Comparison of ENCODE assay signal across 19 cellular contexts in genomic region chr6:88047510-88048150, GRCh38. TPM values are rescaled to one million over a fixed set of nuclear protein-coding genes. Genes with fewer than 3 reads are reported as not detected.
"Had no signal": no experiment of that assay in that cellular context is flagged by ENCODE, and none has a peak within 500 bp of the region (broad histone marks: within the 10 kb centered on the region; RNA-seq: fewer than 3 reads in every experiment).

TSS of gene SPACA1 (plus strand) at chr6:88047841. CDS start at chr6:88047906, 65 bp downstream.

- H3K27ac Mint-ChIP-seq: activated CD8-positive, alpha-beta memory T cell treated with anti-CD3 and anti-CD28 coated beads, Interleukin-2, amount 10 ng/mL, durations not matched to agents 7 days and 5 days; activated naive CD8-positive, alpha-beta T cell treated with anti-CD3 and anti-CD28 coated beads, Interleukin-2, amount 10 ng/mL, durations not matched to agents 7 days and 5 days; activated T-cell treated with anti-CD3 and anti-CD28 coated beads, Interleukin-2, amount 50 U/mL, for 24 hours; endodermal cell; T-helper 1 cell treated with Interleukin-12 subunit alpha and Interleukin-12 subunit beta and Interleukin-4 antibody, amounts not matched to agents 30 μg/mL and 1 μg/mL, for 36 hours had no signal

- H3K4me1 ChIP-seq: tibial artery had no signal

- H3K4me3 ChIP-seq: ovary, skin epidermis, tibial artery had no signal

- H3K9me3 Mint-ChIP-seq: activated T-cell treated with anti-CD3 and anti-CD28 coated beads, Interleukin-2, amount 50 U/mL, for 24 hours; neural crest cell; T-helper 1 cell treated with Interleukin-12 subunit alpha and Interleukin-12 subunit beta and Interleukin-4 antibody, amounts not matched to agents 30 μg/mL and 1 μg/mL, for 36 hours had no signal

- DNase-seq: activated CD4-positive, alpha-beta T cell treated with anti-CD3 and anti-CD28 coated beads, Interleukin-2, amount 50 U/mL, for 48 hours; activated CD4-positive, CD25-positive, alpha-beta regulatory T cell; activated CD8-positive, alpha-beta memory T cell treated with anti-CD3 and anti-CD28 coated beads, Interleukin-2, amount 10 ng/mL, durations not matched to agents 7 days and 5 days; activated effector memory CD4-positive, alpha-beta T cell treated with Interleukin-2 at 50 U/mL for 16 hours; activated naive CD8-positive, alpha-beta T cell treated with anti-CD3 and anti-CD28 coated beads, Interleukin-2, amount 10 ng/mL, durations not matched to agents 7 days and 5 days; activated T-cell treated with anti-CD3 and anti-CD28 coated beads, Interleukin-2, amount 50 U/mL, for 24 hours; anterior cingulate cortex; cerebellar nuclear complex; dermis blood vessel endothelial cell; endodermal cell; erythroblast; hypothalamus; ovary; tibial artery had no signal

- H3K4me3 Mint-ChIP-seq: activated CD8-positive, alpha-beta memory T cell treated with anti-CD3 and anti-CD28 coated beads, Interleukin-2, amount 10 ng/mL, durations not matched to agents 7 days and 5 days; activated naive CD8-positive, alpha-beta T cell treated with anti-CD3 and anti-CD28 coated beads, Interleukin-2, amount 10 ng/mL, durations not matched to agents 7 days and 5 days; activated T-cell treated with anti-CD3 and anti-CD28 coated beads, Interleukin-2, amount 50 U/mL, for 24 hours; endodermal cell; neural crest cell; T-helper 1 cell treated with Interleukin-12 subunit alpha and Interleukin-12 subunit beta and Interleukin-4 antibody, amounts not matched to agents 30 μg/mL and 1 μg/mL, for 36 hours had no signal

- H3K36me3 Mint-ChIP-seq: activated naive CD8-positive, alpha-beta T cell treated with anti-CD3 and anti-CD28 coated beads, Interleukin-2, amount 10 ng/mL, durations not matched to agents 7 days and 5 days had no signal

- H3K27me3 ChIP-seq: ovary, tibial artery had no signal

- H3K4me1 Mint-ChIP-seq: activated CD8-positive, alpha-beta memory T cell treated with anti-CD3 and anti-CD28 coated beads, Interleukin-2, amount 10 ng/mL, durations not matched to agents 7 days and 5 days; activated naive CD8-positive, alpha-beta T cell treated with anti-CD3 and anti-CD28 coated beads, Interleukin-2, amount 10 ng/mL, durations not matched to agents 7 days and 5 days; neural crest cell had no signal

- H3K36me3 ChIP-seq: ovary, tibial artery had no signal

- H3K9me3 ChIP-seq: ovary had no signal

- H3K27ac ChIP-seq: ovary, skin epidermis, tibial artery had no signal

RNA-seq across cellular contexts. Expression of gene SPACA1, which starts in this region (rescaled TPM):
- total RNA-seq: activated CD8-positive, alpha-beta memory T cell treated with anti-CD3 and anti-CD28 coated beads, Interleukin-2, amount 10 ng/mL, durations not matched to agents 7 days and 5 days; activated naive CD8-positive, alpha-beta T cell treated with anti-CD3 and anti-CD28 coated beads, Interleukin-2, amount 10 ng/mL, durations not matched to agents 7 days and 5 days; dermis blood vessel endothelial cell; endodermal cell; left lobe of liver; mesenteric fat pad; neural crest cell; ovary had no signal
